ENCODE assay signal across 10 cellular contexts in the genomic region with DNA sequence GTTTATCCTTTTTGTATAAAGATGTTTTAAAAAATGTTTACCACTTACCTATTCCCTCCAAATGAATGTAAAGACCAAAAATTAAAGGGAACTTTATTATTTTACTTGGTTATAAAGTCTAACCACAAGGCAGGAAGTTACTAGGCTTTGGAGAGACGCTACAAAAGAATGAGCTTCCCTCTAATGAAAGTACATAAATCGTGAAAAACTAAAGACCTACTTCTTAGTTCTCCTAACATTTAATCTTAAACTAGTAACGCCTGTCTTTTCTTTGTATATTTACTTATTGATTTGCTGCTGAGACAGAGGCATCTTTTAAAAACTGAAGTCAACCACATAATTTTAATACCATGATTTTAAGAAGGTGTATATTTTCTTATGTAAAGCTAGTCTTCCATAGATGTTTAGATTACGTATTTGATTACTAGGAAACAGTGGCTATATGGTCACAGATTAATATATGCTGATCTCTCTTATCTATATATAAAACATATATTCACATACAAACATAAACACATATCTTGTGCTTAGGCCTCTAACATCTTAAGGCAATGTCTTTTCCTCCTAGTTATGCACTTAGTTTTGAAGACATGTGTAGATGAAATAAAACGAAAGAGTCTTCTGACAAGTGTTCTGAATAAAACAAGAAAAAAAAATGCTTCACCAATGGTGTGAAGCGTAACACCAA.
DNase-seq lines count a peak whose midpoint lies in the region; ATAC-seq and TF ChIP-seq lines count a peak whose summit lies in the region.
"Had no signal": no experiment of that assay in that cellular context is flagged by ENCODE, and none has a peak within 500 bp of the region (broad histone marks: within the 10 kb centered on the region; RNA-seq: fewer than 3 reads in every experiment).

No MANE protein-coding gene starts in this region.

- peaks cover 16% of the 10 kb centered on the region for H3K9me3 ChIP-seq in neuron (ENCODE audit: low read length)

- CTCF ChIA-PET in HEK293T (lab: Yijun Ruan, JAX), result interaction anchor here (1.0 to 1.1 kb wide), 2 partner anchors 31 to 133 kb away, joined by 3 read pairs; no protein-coding TSS in a partner anchor

- DNase-seq in AG09309 (ENCODE audit: low read depth) (no peak), NCI-H526 (lab: John Stamatoyannopoulos, UW) (peak; percentile 9 to 27), epithelial cell of prostate (ENCODE audit: low read depth, low spot score) (no peak), HEK293T (ENCODE audit: extremely low spot score) (no peak)
- DNase-seq in stimulated activated naive B cell treated with anti-CD40 and anti-IgM and Interleukin-4, amounts not matched to agents 10 μg/mL and 1 μg/mL and 100 μg/mL, for 72 hours, result no peak
- DNase-seq: activated CD4-positive, alpha-beta memory T cell treated with anti-CD3 and anti-CD28 coated beads, Interleukin-2, amount 10 ng/mL, durations not matched to agents 7 days and 5 days; DMS 273 treated with DMSO at 0.1 percent for 48 hours had no signal

- no peaks in the 10 kb centered on the region for H3K36me3 Mint-ChIP-seq in stimulated activated naive B cell treated with anti-CD40 and anti-IgM and Interleukin-4, amounts not matched to agents 10 μg/mL and 1 μg/mL and 100 μg/mL, for 72 hours

- peaks cover 27% of the 10 kb centered on the region for H3K4me1 ChIP-seq in neuron (ENCODE audit: insufficient read depth, low read length)

- H3K4me1 Mint-ChIP-seq in stimulated activated naive B cell treated with anti-CD40 and anti-IgM and Interleukin-4, amounts not matched to agents 10 μg/mL and 1 μg/mL and 100 μg/mL, for 72 hours, result peaks cover 6 to 15% of the 10 kb centered on the region in 2 donors
- H3K4me1 Mint-ChIP-seq: activated CD4-positive, alpha-beta memory T cell treated with anti-CD3 and anti-CD28 coated beads, Interleukin-2, amount 10 ng/mL, durations not matched to agents 7 days and 5 days had no signal

- peak overlapping the region; percentile 44; the same call in 1 of the 2 replicates for H3K4me3 ChIP-seq in AG09309 (ENCODE audit: control insufficient read depth, low read depth, low read length)
- H3K4me3 ChIP-seq in neuron (ENCODE audit: low read length), result peak overlapping the region; percentile 100

- peak overlapping the region; percentile 89 for H3K27ac ChIP-seq in epithelial cell of prostate

- no peak for TF ChIP-seq CTCF in AG09309 (IDR thresholded peaks at IDR 0.05; ENCODE audit: control insufficient read depth, insufficient read depth, low read depth, low read length, missing control alignments)

- ATAC-seq in HG02610 (IDR thresholded peaks at IDR 0.05; ENCODE audit: unreplicated experiment) (no peak), HG03520 (IDR thresholded peaks at IDR 0.05; ENCODE audit: unreplicated experiment) (no peak)
- no peak for ATAC-seq in stimulated activated naive B cell treated with anti-CD40 and anti-IgM and Interleukin-4, amounts not matched to agents 10 μg/mL and 1 μg/mL and 100 μg/mL, for 72 hours (replicated peaks)

- H3K27ac Mint-ChIP-seq in stimulated activated naive B cell treated with anti-CD40 and anti-IgM and Interleukin-4, amounts not matched to agents 10 μg/mL and 1 μg/mL and 100 μg/mL, for 72 hours, result no peak overlapping the region
- H3K27ac Mint-ChIP-seq: activated CD4-positive, alpha-beta memory T cell treated with anti-CD3 and anti-CD28 coated beads, Interleukin-2, amount 10 ng/mL, durations not matched to agents 7 days and 5 days had no signal

- H3K27me3 ChIP-seq in neuron (ENCODE audit: insufficient read depth, low read length), result no peaks in the 10 kb centered on the region

- no peak overlapping the region for H2AFZ ChIP-seq in neuron (ENCODE audit: low read depth, low read length)

- POLR2A ChIA-PET in HEK293T (lab: Yijun Ruan, JAX), result interaction anchor here (0.9 kb wide), 1 partner anchor 28 kb away, joined by 4 read pairs; no protein-coding TSS in a partner anchor

- no peaks in the 10 kb centered on the region for H3K27me3 Mint-ChIP-seq in stimulated activated naive B cell treated with anti-CD40 and anti-IgM and Interleukin-4, amounts not matched to agents 10 μg/mL and 1 μg/mL and 100 μg/mL, for 72 hours

- peaks cover 0 to 3% of the 10 kb centered on the region in 2 donors for H3K9me3 Mint-ChIP-seq in stimulated activated naive B cell treated with anti-CD40 and anti-IgM and Interleukin-4, amounts not matched to agents 10 μg/mL and 1 μg/mL and 100 μg/mL, for 72 hours
- H3K9me3 Mint-ChIP-seq: activated CD4-positive, alpha-beta memory T cell treated with anti-CD3 and anti-CD28 coated beads, Interleukin-2, amount 10 ng/mL, durations not matched to agents 7 days and 5 days had no signal

- no peak overlapping the region for H3K4me3 Mint-ChIP-seq in stimulated activated naive B cell treated with anti-CD40 and anti-IgM and Interleukin-4, amounts not matched to agents 10 μg/mL and 1 μg/mL and 100 μg/mL, for 72 hours
- H3K4me3 Mint-ChIP-seq: activated CD4-positive, alpha-beta memory T cell treated with anti-CD3 and anti-CD28 coated beads, Interleukin-2, amount 10 ng/mL, durations not matched to agents 7 days and 5 days had no signal

- H3K36me3 ChIP-seq in neuron (ENCODE audit: insufficient read depth, low read length), result peaks cover 14% of the 10 kb centered on the region

TF ChIP-seq in HEK293T, 16 proteins besides CTCF, POLR2A, EP300 and RAD21:
- TF ChIP-seq TARDBP (IDR thresholded peaks at IDR 0.05) (no peak), L3MBTL2 (conservative IDR thresholded peaks at IDR 0.05) (no peak; the same call in 1 of the 2 replicates), FOXA1 (IDR thresholded peaks at IDR 0.05) (no peak), FOXK2 (IDR thresholded peaks at IDR 0.05) (no peak), LEF1 (IDR thresholded peaks at IDR 0.05; ENCODE audit: borderline replicate concordance) (no peak), ELF4 (IDR thresholded peaks at IDR 0.05) (no peak), FOXM1 (IDR thresholded peaks at IDR 0.05; ENCODE audit: borderline replicate concordance) (no peak), NFRKB (IDR thresholded peaks at IDR 0.05) (no peak)
- TF ChIP-seq, protein P1, sequence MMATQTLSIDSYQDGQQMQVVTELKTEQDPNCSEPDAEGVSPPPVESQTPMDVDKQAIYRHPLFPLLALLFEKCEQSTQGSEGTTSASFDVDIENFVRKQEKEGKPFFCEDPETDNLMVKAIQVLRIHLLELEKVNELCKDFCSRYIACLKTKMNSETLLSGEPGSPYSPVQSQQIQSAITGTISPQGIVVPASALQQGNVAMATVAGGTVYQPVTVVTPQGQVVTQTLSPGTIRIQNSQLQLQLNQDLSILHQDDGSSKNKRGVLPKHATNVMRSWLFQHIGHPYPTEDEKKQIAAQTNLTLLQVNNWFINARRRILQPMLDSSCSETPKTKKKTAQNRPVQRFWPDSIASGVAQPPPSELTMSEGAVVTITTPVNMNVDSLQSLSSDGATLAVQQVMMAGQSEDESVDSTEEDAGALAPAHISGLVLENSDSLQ (IDR thresholded peaks at IDR 0.05), result no peak
TF ChIP-seq in HEK293T: peak in this region for 0.

Comparison
In these comparisons a context has a peak if more than half of its experiments do, and no peak if none do; other contexts are left out.
1. DNase-seq: peak in NCI-H526 (2 of 2); none in AG09309 (single experiment), epithelial cell of prostate (single experiment), stimulated activated naive B cell treated with anti-CD40 and anti-IgM and Interleukin-4, amounts not matched to agents 10 μg/mL and 1 μg/mL and 100 μg/mL, for 72 hours (single experiment) and HEK293T (single experiment).